17 cellular contexts compared by ENCODE assay signal in genomic region chr4:77471821-77472495, GRCh38.
DNase-seq lines count a peak whose midpoint lies in the region; ATAC-seq and TF ChIP-seq lines count a peak whose summit lies in the region.
"Had no signal": no experiment of that assay in that cellular context is flagged by ENCODE, and none has a peak within 500 bp of the region (broad histone marks: within the 10 kb centered on the region; RNA-seq: fewer than 3 reads in every experiment).

No MANE protein-coding gene starts in this region.

- H3K36me3 Mint-ChIP-seq in natural killer cell treated with Interleukin-12 subunit alpha and Interleukin-12 subunit beta and Interleukin-15 and Interleukin-18, amount 100 ng/mL, for 72 hours, result no peaks in the 10 kb centered on the region
- H3K36me3 Mint-ChIP-seq in natural killer cell, result no peaks in the 10 kb centered on the region
- H3K36me3 Mint-ChIP-seq in T-helper 17 cell (ENCODE audit: low read depth), result no peaks in the 10 kb centered on the region
- H3K36me3 Mint-ChIP-seq: CD4-positive, alpha-beta memory T cell had no signal

- no peak overlapping the region for H3K27ac Mint-ChIP-seq in natural killer cell treated with Interleukin-12 subunit alpha and Interleukin-12 subunit beta and Interleukin-15 and Interleukin-18, amount 100 ng/mL, for 72 hours
- H3K27ac Mint-ChIP-seq in natural killer cell (no peak overlapping the region), T-helper 17 cell (no peak overlapping the region)
- H3K27ac Mint-ChIP-seq: CD4-positive, alpha-beta memory T cell; IgD-negative memory B cell had no signal

- no peaks in the 10 kb centered on the region for H3K79me2 ChIP-seq in osteoblast (ENCODE audit: insufficient read depth, low read length)

- H3K9me3 ChIP-seq in osteoblast (ENCODE audit: low read depth, low read length) (no peaks in the 10 kb centered on the region), T-helper 17 cell (ENCODE audit: control insufficient read depth, low read length, poor library complexity, severe bottlenecking) (no peaks in the 10 kb centered on the region)
- H3K9me3 ChIP-seq: BE2C had no signal

- no peak overlapping the region for H3K4me2 ChIP-seq in osteoblast (ENCODE audit: insufficient read depth, low read length)

- no peaks in the 10 kb centered on the region for H3K36me3 ChIP-seq in osteoblast (ENCODE audit: insufficient read depth, low read length)
- H3K36me3 ChIP-seq: BE2C had no signal

- ATAC-seq in natural killer cell treated with Interleukin-12 subunit alpha and Interleukin-12 subunit beta and Interleukin-15 and Interleukin-18, amount 100 ng/mL, for 72 hours, result peak; percentile 15 to 52
- no peak for ATAC-seq in natural killer cell
- no peak for ATAC-seq in T-helper 17 cell
- ATAC-seq: GM12878 had no signal

- H3K4me3 ChIP-seq in epithelial cell of esophagus (ENCODE audit: low read length) (no peak overlapping the region), osteoblast (ENCODE audit: insufficient read depth, low read length) (no peak overlapping the region)
- H3K4me3 ChIP-seq: GM12878 had no signal

- no peak overlapping the region for H3K4me3 Mint-ChIP-seq in natural killer cell treated with Interleukin-12 subunit alpha and Interleukin-12 subunit beta and Interleukin-15 and Interleukin-18, amount 100 ng/mL, for 72 hours
- H3K4me3 Mint-ChIP-seq in natural killer cell (no peak overlapping the region), T-helper 17 cell (no peak overlapping the region)
- H3K4me3 Mint-ChIP-seq: CD4-positive, alpha-beta memory T cell; H9; IgD-negative memory B cell had no signal

- peaks cover 6 to 32% of the 10 kb centered on the region in 2 donors for H3K27me3 Mint-ChIP-seq in natural killer cell treated with Interleukin-12 subunit alpha and Interleukin-12 subunit beta and Interleukin-15 and Interleukin-18, amount 100 ng/mL, for 72 hours
- H3K27me3 Mint-ChIP-seq in natural killer cell (ENCODE audit: low read depth in 2 of 2) (peaks cover 4 to 20% of the 10 kb centered on the region in 2 donors), T-helper 17 cell (peaks cover 37% of the 10 kb centered on the region)
- H3K27me3 Mint-ChIP-seq: IgD-negative memory B cell had no signal

- no peaks in the 10 kb centered on the region for H3K9me3 Mint-ChIP-seq in natural killer cell treated with Interleukin-12 subunit alpha and Interleukin-12 subunit beta and Interleukin-15 and Interleukin-18, amount 100 ng/mL, for 72 hours
- H3K9me3 Mint-ChIP-seq in natural killer cell, result no peaks in the 10 kb centered on the region

- H2AFZ ChIP-seq in osteoblast (ENCODE audit: low read length), result no peak overlapping the region

- peaks cover 8% of the 10 kb centered on the region for H3K27me3 ChIP-seq in osteoblast (ENCODE audit: insufficient read depth, low read length)
- H3K27me3 ChIP-seq: BE2C had no signal

- no peaks in the 10 kb centered on the region for H4K20me1 ChIP-seq in osteoblast (ENCODE audit: insufficient read depth, low read length)

- H3K27ac ChIP-seq in osteoblast (ENCODE audit: low read depth, low read length), result no peak overlapping the region
- H3K27ac ChIP-seq: C4-2B had no signal

- peaks cover 0 to 9% of the 10 kb centered on the region in 2 donors for H3K4me1 Mint-ChIP-seq in natural killer cell treated with Interleukin-12 subunit alpha and Interleukin-12 subunit beta and Interleukin-15 and Interleukin-18, amount 100 ng/mL, for 72 hours (ENCODE audit: low read depth in 2 of 2)
- no peaks in the 10 kb centered on the region for H3K4me1 Mint-ChIP-seq in natural killer cell
- H3K4me1 Mint-ChIP-seq in T-helper 17 cell, result no peaks in the 10 kb centered on the region
- H3K4me1 Mint-ChIP-seq: CD4-positive, alpha-beta memory T cell; H9; IgD-negative memory B cell had no signal

- TF ChIP-seq CTCF in natural killer cell (IDR thresholded peaks at IDR 0.05), result no peak
- TF ChIP-seq CTCF in epithelial cell of esophagus (IDR thresholded peaks at IDR 0.05; ENCODE audit: insufficient read depth, low read depth, low read length, missing control alignments), result no peak
- no peak for TF ChIP-seq CTCF in osteoblast (IDR thresholded peaks at IDR 0.05; ENCODE audit: extremely low read depth, low read depth, low read length)

- intact Hi-C loops in natural killer cell (cut with micrococcal nuclease), result no loop called here

- H3K4me1 ChIP-seq in osteoblast (ENCODE audit: insufficient read depth, low read length), result no peaks in the 10 kb centered on the region
- H3K4me1 ChIP-seq: BE2C had no signal

- no peak for DNase-seq in natural killer cell treated with Interleukin-12 subunit alpha and Interleukin-12 subunit beta and Interleukin-15 and Interleukin-18, amount 100 ng/mL, for 72 hours (ENCODE audit: low spot score)
- DNase-seq in natural killer cell (no peak), epithelial cell of esophagus (ENCODE audit: low read depth) (peak; percentile 85), osteoblast (ENCODE audit: insufficient read length, low spot score, missing footprints) (peak; percentile 31), ureter (ENCODE audit: low spot score) (peak; percentile 81), T-helper 17 cell (no peak), GM03348 (ENCODE audit: low spot score) (no peak), LoVo (ENCODE audit: low spot score) (no peak)
- DNase-seq: BE2C; CD4-positive, alpha-beta memory T cell; DMS153; GF-D8; GOT3; H9 had no signal

Comparison
In these comparisons a context has a peak if more than half of its experiments do, and no peak if none do; other contexts are left out.
1. ATAC-seq: peak in natural killer cell treated with Interleukin-12 subunit alpha and Interleukin-12 subunit beta and Interleukin-15 and Interleukin-18, amount 100 ng/mL, for 72 hours (2 of 2); none in natural killer cell (0 of 3) and T-helper 17 cell (single experiment).
2. DNase-seq: peak in epithelial cell of esophagus (single experiment), osteoblast (single experiment) and ureter (single experiment); none in natural killer cell treated with Interleukin-12 subunit alpha and Interleukin-12 subunit beta and Interleukin-15 and Interleukin-18, amount 100 ng/mL, for 72 hours (single experiment), natural killer cell (single experiment), T-helper 17 cell (0 of 3), GM03348 (single experiment) and LoVo (single experiment).